8 cellular contexts compared by ENCODE assay signal in genomic region chr12:6613015-6613775, GRCh38. TPM values are rescaled to one million over a fixed set of nuclear protein-coding genes. Genes with fewer than 3 reads are reported as not detected.
DNase-seq lines count a peak whose midpoint lies in the region; ATAC-seq and TF ChIP-seq lines count a peak whose summit lies in the region.

No MANE protein-coding gene starts in this region.

- H3K4me3 Mint-ChIP-seq in activated naive CD8-positive, alpha-beta T cell: no peak overlapping the region

- no peaks in the 10 kb centered on the region for H3K9me3 Mint-ChIP-seq in activated naive CD8-positive, alpha-beta T cell (ENCODE audit: low read depth)

- H3K4me1 ChIP-seq in GM23248 (ENCODE audit: insufficient read depth) (peaks cover 12% of the 10 kb centered on the region; the same call in 1 of the 2 replicates), cardiac muscle cell (ENCODE audit: low read depth) (peaks cover 33% of the 10 kb centered on the region), osteoblast (ENCODE audit: insufficient read depth, low read length) (peaks cover 18% of the 10 kb centered on the region)

- in situ Hi-C loops in GM23248 (cut with MboI): no loop called here

- CTCF ChIA-PET in AG04450 (lab: Charles Lee): interaction anchor here (0.6 to 2.7 kb wide), 11 partner anchors 13 to 226 kb away, joined by 3 to 12 read pairs (median 3); partner anchors contain the start of genes MLF2, NOP2 and PTMS

- H3K27me3 Mint-ChIP-seq in activated naive CD8-positive, alpha-beta T cell: no peaks in the 10 kb centered on the region

- peak overlapping the region; percentile 41 for H3K27ac Mint-ChIP-seq in activated naive CD8-positive, alpha-beta T cell

- POLR2A ChIA-PET in AG04450 (lab: Yijun Ruan, JAX): interaction anchor here (0.6 to 2.3 kb wide), 7 partner anchors 9 to 152 kb away, joined by 3 to 16 read pairs (median 5); partner anchors contain the start of genes GAPDH, NOP2, PTMS and ZNF384

- no peaks in the 10 kb centered on the region for H3K9me2 ChIP-seq in GM23248 (ENCODE audit: insufficient read depth)

- peaks cover 44% of the 10 kb centered on the region for H3K4me1 Mint-ChIP-seq in activated naive CD8-positive, alpha-beta T cell (ENCODE audit: low read depth)

- H3K4me2 ChIP-seq in GM23248 (ENCODE audit: unreplicated experiment) (peak overlapping the region; percentile 35), osteoblast (ENCODE audit: insufficient read depth, low read length) (peak overlapping the region; percentile 76)

- no peak for TF ChIP-seq CTCF in AG04450 (IDR thresholded peaks at IDR 0.05; ENCODE audit: low read depth, low read length)
- no peak for TF ChIP-seq CTCF in cardiac muscle cell (IDR thresholded peaks at IDR 0.05; ENCODE audit: low read depth, low read length)
- TF ChIP-seq CTCF in osteoblast (IDR thresholded peaks at IDR 0.05; ENCODE audit: extremely low read depth, low read depth, low read length): no peak

- H2AFZ ChIP-seq in GM23248 (peak overlapping the region; percentile 69), osteoblast (ENCODE audit: low read length) (peak overlapping the region; percentile 80)

- peaks cover 33% of the 10 kb centered on the region for H3F3A ChIP-seq in GM23248 (ENCODE audit: insufficient read depth)

- ATAC-seq in GM21447 (IDR thresholded peaks at IDR 0.05; ENCODE audit: unreplicated experiment) (no peak), HG03432 (IDR thresholded peaks at IDR 0.05; ENCODE audit: unreplicated experiment) (no peak)

- H3K27me3 ChIP-seq in AG04450 (ENCODE audit: control insufficient read depth, insufficient read depth, low read length) (no peaks in the 10 kb centered on the region), GM23248 (replicated peaks; ENCODE audit: insufficient read depth) (no peaks in the 10 kb centered on the region), cardiac muscle cell (no peaks in the 10 kb centered on the region), osteoblast (ENCODE audit: insufficient read depth, low read length) (no peaks in the 10 kb centered on the region)

- peak overlapping the region; percentile 89 for H3K27ac ChIP-seq in AG04450 (ENCODE audit: low read depth, low read length)
- H3K27ac ChIP-seq in GM23248: peak overlapping the region; percentile 46
- H3K27ac ChIP-seq in cardiac muscle cell: peak overlapping the region; percentile 88
- peak overlapping the region; percentile 47 for H3K27ac ChIP-seq in osteoblast (ENCODE audit: low read depth, low read length)

- H3K4me3 ChIP-seq in AG04450 (ENCODE audit: low read depth, low read length) (peak overlapping the region; percentile 35), GM23248 (no peak overlapping the region), cardiac muscle cell (no peak overlapping the region), osteoblast (ENCODE audit: insufficient read depth, low read length) (peak overlapping the region; percentile 51)

- DNase-seq in AG04450 (ENCODE audit: low read depth, low spot score) (no peak), GM23248 (peak; percentile 74), NCI-H2227 treated with DMSO at 0.1 percent for 48 hours (lab: John Stamatoyannopoulos, UW) (peak; percentile 88), cardiac muscle cell (ENCODE audit: low read depth in 1 of 2, low spot score in 1 of 2) (peak; percentile 60 to 84), osteoblast (ENCODE audit: insufficient read length, low spot score, missing footprints) (peak; percentile 89)

- H3K79me2 ChIP-seq in GM23248 (ENCODE audit: insufficient read depth): no peaks in the 10 kb centered on the region
- H3K79me2 ChIP-seq in osteoblast (ENCODE audit: insufficient read depth, low read length): no peaks in the 10 kb centered on the region

- peak overlapping the region; percentile 62 for H3K9ac ChIP-seq in GM23248

- no peaks in the 10 kb centered on the region; the same call in none of the 2 replicates for H3K9me3 ChIP-seq in AG04450 (ENCODE audit: control insufficient read depth, insufficient read depth, low read length)
- no peaks in the 10 kb centered on the region for H3K9me3 ChIP-seq in GM23248 (ENCODE audit: low read depth)
- no peaks in the 10 kb centered on the region for H3K9me3 ChIP-seq in cardiac muscle cell (ENCODE audit: low read depth)
- no peaks in the 10 kb centered on the region for H3K9me3 ChIP-seq in osteoblast (ENCODE audit: low read depth, low read length)

- H3K36me3 Mint-ChIP-seq in activated naive CD8-positive, alpha-beta T cell: no peaks in the 10 kb centered on the region

- WGBS in GM23248 (ENCODE audit: low coverage in 1 of 2, low lambda C conversion rate in 2 of 2, missing lambda C conversion rate in 2 of 2), 2 experiments: 4% methylated on average over 17 of the region's 17 CpGs

- H4K20me1 ChIP-seq in GM23248 (ENCODE audit: insufficient read depth) (no peaks in the 10 kb centered on the region), osteoblast (ENCODE audit: insufficient read depth, low read length) (no peaks in the 10 kb centered on the region)

- H3K36me3 ChIP-seq in GM23248 (ENCODE audit: low read depth) (no peaks in the 10 kb centered on the region), cardiac muscle cell (no peaks in the 10 kb centered on the region), osteoblast (ENCODE audit: insufficient read depth, low read length) (no peaks in the 10 kb centered on the region)

RNA-seq across cellular contexts. Expression of gene CHD4, which starts 6.0 kb away (rescaled TPM):
- polyA plus RNA-seq in AG04450 (2011; rRNA removed) (86.3 and 119 TPM in 2 replicates), GM23248 (2016; fragmentation: Nextera tagmentation; extraction: Ambion mirVana) (61.5 and 72.1 TPM in 2 replicates), cardiac muscle cell (155 and 204 TPM in 2 replicates)
- polyA minus RNA-seq in AG04450 (2011; rRNA and poly(A)+ RNA removed): 235 and 284 TPM in 2 replicates
- total RNA-seq in GM23248 (2014; rRNA removed; shearing (Covaris generic)): 148 and 171 TPM in 2 replicates
- total RNA-seq in cardiac muscle cell (363 and 580 TPM in 2 replicates), osteoblast (238 and 259 TPM in 2 replicates)

RNA-seq across cellular contexts. Expression of gene LPAR5, which starts 22.6 kb away (rescaled TPM):
- not detected in 2 replicates for polyA plus RNA-seq in AG04450 (2011; rRNA removed)
- not detected in 2 replicates for polyA minus RNA-seq in AG04450 (2011; rRNA and poly(A)+ RNA removed)
- not detected in 2 replicates for total RNA-seq in GM23248 (2014; rRNA removed; shearing (Covaris generic))
- polyA plus RNA-seq in GM23248 (2016; fragmentation: Nextera tagmentation; extraction: Ambion mirVana): not detected in 2 replicates
- total RNA-seq in cardiac muscle cell: 0.07 and 0.71 TPM in 2 replicates
- 0.10 and 0.78 TPM in 2 replicates for polyA plus RNA-seq in cardiac muscle cell
- under 0.01 TPM in 1 of 2 replicates, not detected in the other for total RNA-seq in osteoblast

RNA-seq across cellular contexts. Expression of gene ACRBP, which starts 34.0 kb away (rescaled TPM):
- 0.41 and 0.64 TPM in 2 replicates for polyA plus RNA-seq in AG04450 (2011; rRNA removed)
- polyA minus RNA-seq in AG04450 (2011; rRNA and poly(A)+ RNA removed): 0.78 TPM in 1 of 2 replicates, not detected in the other
- total RNA-seq in GM23248 (2014; rRNA removed; shearing (Covaris generic)): not detected in 2 replicates
- polyA plus RNA-seq in GM23248 (2016; fragmentation: Nextera tagmentation; extraction: Ambion mirVana): not detected in 2 replicates
- 0.99 and 2.8 TPM in 2 replicates for total RNA-seq in cardiac muscle cell
- 2.6 and 7.0 TPM in 2 replicates for polyA plus RNA-seq in cardiac muscle cell
- total RNA-seq in osteoblast: under 0.01 and 0.36 TPM in 2 replicates

RNA-seq across cellular contexts. Expression of gene NOP2, which starts 45.1 kb away (rescaled TPM):
- polyA plus RNA-seq in AG04450 (2011; rRNA removed) (35.7 and 41.3 TPM in 2 replicates), GM23248 (2016; fragmentation: Nextera tagmentation; extraction: Ambion mirVana) (27.0 and 31.8 TPM in 2 replicates), cardiac muscle cell (36.2 and 38.2 TPM in 2 replicates)
- polyA minus RNA-seq in AG04450 (2011; rRNA and poly(A)+ RNA removed): 31.7 and 43.9 TPM in 2 replicates
- 44.3 TPM in 2 replicates for total RNA-seq in GM23248 (2014; rRNA removed; shearing (Covaris generic))
- total RNA-seq in cardiac muscle cell (20.4 and 45.5 TPM in 2 replicates), osteoblast (18.3 and 21.4 TPM in 2 replicates)

RNA-seq across cellular contexts. Expression of gene ING4, which starts 49.7 kb away (rescaled TPM):
- 58.6 and 66.6 TPM in 2 replicates for polyA plus RNA-seq in AG04450 (2011; rRNA removed)
- 20.0 and 23.4 TPM in 2 replicates for polyA minus RNA-seq in AG04450 (2011; rRNA and poly(A)+ RNA removed)
- 31.7 and 39.1 TPM in 2 replicates for total RNA-seq in GM23248 (2014; rRNA removed; shearing (Covaris generic))
- polyA plus RNA-seq in GM23248 (2016; fragmentation: Nextera tagmentation; extraction: Ambion mirVana): 43.5 and 46.0 TPM in 2 replicates
- total RNA-seq in cardiac muscle cell: 95.2 and 107 TPM in 2 replicates
- 95.3 and 96.2 TPM in 2 replicates for polyA plus RNA-seq in cardiac muscle cell
- 46.9 and 53.6 TPM in 2 replicates for total RNA-seq in osteoblast

Comparison
In these comparisons a context has a peak if more than half of its experiments do, and no peak if none do; other contexts are left out.
1. H3K4me3 ChIP-seq: peak in AG04450 (single experiment) and osteoblast (single experiment); none in GM23248 (single experiment) and cardiac muscle cell (single experiment).
2. Peak in every context shown above with its lines, with median percentiles within 50 percentile points of each other: H3K27ac ChIP-seq.